14 cellular contexts compared by ENCODE assay signal in the genomic region with DNA sequence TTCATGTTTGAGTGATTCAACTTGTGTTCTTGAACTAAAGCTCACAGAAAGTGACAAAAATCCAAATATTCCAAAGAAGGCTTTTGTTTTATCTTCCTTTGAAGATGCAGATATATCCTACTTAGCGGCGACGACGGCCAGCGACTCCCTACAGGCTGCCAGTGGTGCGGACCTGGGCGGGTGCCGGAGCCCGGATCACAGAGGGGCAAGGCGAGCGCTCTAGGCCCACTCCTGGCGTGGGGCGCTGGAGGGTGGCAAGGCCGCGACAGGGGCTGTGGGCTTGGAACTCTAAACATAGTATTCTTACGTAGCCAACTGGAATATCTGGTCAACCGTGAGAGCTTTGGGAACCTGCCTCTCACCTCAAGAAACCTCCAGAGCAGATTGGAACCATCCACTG. TPM values are rescaled to one million over a fixed set of nuclear protein-coding genes. Genes with fewer than 3 reads are reported as not detected.
A peak's percentile ranks its signal among the peaks of the same experiment; 100 is the strongest.
DNase-seq lines count a peak whose midpoint lies in the region; ATAC-seq and TF ChIP-seq lines count a peak whose summit lies in the region.
"Had no signal": no experiment of that assay in that cellular context is flagged by ENCODE, and none has a peak within 500 bp of the region (broad histone marks: within the 10 kb centered on the region; RNA-seq: fewer than 3 reads in every experiment).

No MANE protein-coding gene starts in this region.

- CTCF ChIA-PET in activated CD8-positive, alpha-beta memory T cell treated with anti-CD3 and anti-CD28 coated beads, Interleukin-2, amount 10 ng/mL, durations not matched to agents 7 days and 5 days (lab: Charles Lee), result interaction anchor here (0.9 to 4.4 kb wide), 9 partner anchors 11 to 242 kb away, joined by 3 to 69 read pairs (median 6); partner anchors contain the start of gene GIMAP8
- CTCF ChIA-PET in PC-3 (lab: Charles Lee), result no interaction called here

- H3K9me3 Mint-ChIP-seq in activated CD8-positive, alpha-beta memory T cell treated with anti-CD3 and anti-CD28 coated beads, Interleukin-2, amount 10 ng/mL, durations not matched to agents 7 days and 5 days (ENCODE audit: low read depth), result peaks cover 3% of the 10 kb centered on the region
- H3K9me3 Mint-ChIP-seq in stimulated activated naive CD8-positive, alpha-beta T cell treated with anti-CD3 and anti-CD28 coated beads, Interleukin-15, amount 100 ng/mL, for 72 hours, result peaks cover 19 to 21% of the 10 kb centered on the region in 2 donors

- BruUV-seq in PC-3 (replicated peaks; lab: Mats Ljungman, UMichigan), result no TSS peak

- 84 to 95% methylated on average over 13 to 14 of the region's 17 CpGs for WGBS in esophagus squamous epithelium, 2 donors

- no peak overlapping the region for H3K9ac ChIP-seq in PC-3 (ENCODE audit: low read length)

- H3K4me3 ChIP-seq in WI38 (ENCODE audit: low read depth, low read length) (no peak overlapping the region), esophagus squamous epithelium (peak overlapping the region in 3 of 4 donors; percentile 33 to 64 (median 42)), PC-3 (ENCODE audit: low read length) (no peak overlapping the region)

- H3K27ac ChIP-seq in esophagus squamous epithelium (peak overlapping the region; percentile 53 to 80 (median 65)), PC-3 (ENCODE audit: low read length) (no peak overlapping the region)

- no peak overlapping the region for H2AFZ ChIP-seq in PC-3 (ENCODE audit: low read length)

- H3F3A ChIP-seq in PC-3 (ENCODE audit: low read length, unreplicated experiment), result no peaks in the 10 kb centered on the region

- intact Hi-C loops in esophagus squamous epithelium (cut with DNase I), result no loop called here
- intact Hi-C loops in PC-3 (cut with micrococcal nuclease), result no loop called here

- no peak overlapping the region for H3K4me2 ChIP-seq in PC-3 (ENCODE audit: low read length)

- peaks cover 47% of the 10 kb centered on the region for H3K36me3 Mint-ChIP-seq in activated CD8-positive, alpha-beta memory T cell treated with anti-CD3 and anti-CD28 coated beads, Interleukin-2, amount 10 ng/mL, durations not matched to agents 7 days and 5 days

- H3K9me2 ChIP-seq in PC-3 (replicated peaks; ENCODE audit: low read length), result no peaks in the 10 kb centered on the region

- TF ChIP-seq POLR2A in esophagus squamous epithelium (IDR thresholded peaks at IDR 0.05), result no peak

- H3K27me3 Mint-ChIP-seq in activated CD8-positive, alpha-beta memory T cell treated with anti-CD3 and anti-CD28 coated beads, Interleukin-2, amount 10 ng/mL, durations not matched to agents 7 days and 5 days, result no peaks in the 10 kb centered on the region
- H3K27me3 Mint-ChIP-seq in stimulated activated naive CD8-positive, alpha-beta T cell treated with anti-CD3 and anti-CD28 coated beads, Interleukin-15, amount 100 ng/mL, for 72 hours, result no peaks in the 10 kb centered on the region

- H4K20me1 ChIP-seq in PC-3 (ENCODE audit: low read length), result no peaks in the 10 kb centered on the region

- POLR2A ChIA-PET in PC-3 (lab: Charles Lee; ENCODE audit: unreplicated experiment), result no interaction called here

- TF ChIP-seq CTCF in WI38 (IDR thresholded peaks at IDR 0.05; ENCODE audit: low read depth, low read length) (0 out of 2 replicates have a peak, but pooled peaks have one; percentile 5), esophagus squamous epithelium (IDR thresholded peaks at IDR 0.05) (no peak), PC-3 (conservative IDR thresholded peaks at IDR 0.05; ENCODE audit: low read depth, low read length) (no peak)

- peak overlapping the region; percentile 99 for H3K27ac Mint-ChIP-seq in activated CD8-positive, alpha-beta memory T cell treated with anti-CD3 and anti-CD28 coated beads, Interleukin-2, amount 10 ng/mL, durations not matched to agents 7 days and 5 days
- H3K27ac Mint-ChIP-seq in stimulated activated naive CD8-positive, alpha-beta T cell treated with anti-CD3 and anti-CD28 coated beads, Interleukin-15, amount 100 ng/mL, for 72 hours, result peak overlapping the region; percentile 93 to 98

- H3K4me3 Mint-ChIP-seq in activated CD8-positive, alpha-beta memory T cell treated with anti-CD3 and anti-CD28 coated beads, Interleukin-2, amount 10 ng/mL, durations not matched to agents 7 days and 5 days, result peak overlapping the region; percentile 100
- H3K4me3 Mint-ChIP-seq in stimulated activated naive CD8-positive, alpha-beta T cell treated with anti-CD3 and anti-CD28 coated beads, Interleukin-15, amount 100 ng/mL, for 72 hours, result peak overlapping the region; percentile 96 to 100

- no peaks in the 10 kb centered on the region for H3K9me3 ChIP-seq in esophagus squamous epithelium
- H3K9me3 ChIP-seq in PC-3 (ENCODE audit: low read length), result no peaks in the 10 kb centered on the region
- H3K9me3 ChIP-seq: Caco-2 had no signal

- no peaks in the 10 kb centered on the region for H3K36me3 ChIP-seq in esophagus squamous epithelium
- no peaks in the 10 kb centered on the region for H3K36me3 ChIP-seq in PC-3 (ENCODE audit: low read depth, low read length)

- H3K27me3 ChIP-seq in esophagus squamous epithelium (no peaks in the 10 kb centered on the region), PC-3 (ENCODE audit: low read length) (peaks cover 91% of the 10 kb centered on the region)

- ATAC-seq in activated CD8-positive, alpha-beta memory T cell treated with anti-CD3 and anti-CD28 coated beads, Interleukin-2, amount 10 ng/mL, durations not matched to agents 7 days and 5 days, result no peak
- ATAC-seq in stimulated activated naive CD8-positive, alpha-beta T cell treated with anti-CD3 and anti-CD28 coated beads, Interleukin-15, amount 100 ng/mL, for 72 hours, result no peak
- no peak for ATAC-seq in PC-3
- no peak for ATAC-seq in HG03108 (IDR thresholded peaks at IDR 0.05; ENCODE audit: unreplicated experiment)

- no peak for DNase-seq in activated CD8-positive, alpha-beta memory T cell treated with anti-CD3 and anti-CD28 coated beads, Interleukin-2, amount 10 ng/mL, durations not matched to agents 7 days and 5 days
- DNase-seq in activated CD8-positive, alpha-beta memory T cell treated with anti-CD3 and anti-CD28 coated beads, Interleukin-2, amount 50 U/mL, for 48 hours, result no peak
- DNase-seq in esophagus squamous epithelium (lab: John Stamatoyannopoulos, UW), result no peak
- no peak for DNase-seq in stimulated activated naive CD8-positive, alpha-beta T cell treated with anti-CD3 and anti-CD28 coated beads, Interleukin-15, amount 100 ng/mL, for 72 hours
- no peak for DNase-seq in PC-3
- no peak for DNase-seq in NCI-H82 (lab: John Stamatoyannopoulos, UW)
- DNase-seq: activated CD4-positive, alpha-beta T cell treated with anti-CD3 and anti-CD28 coated beads, Interleukin-2, amount 50 U/mL, for 1 hour; Caco-2; NCI-H2081; NCI-H524 treated with DMSO at 0.1 percent for 48 hours had no signal

- H3K4me1 Mint-ChIP-seq in activated CD8-positive, alpha-beta memory T cell treated with anti-CD3 and anti-CD28 coated beads, Interleukin-2, amount 10 ng/mL, durations not matched to agents 7 days and 5 days, result peaks cover 57% of the 10 kb centered on the region
- peaks cover 62% of the 10 kb centered on the region for H3K4me1 Mint-ChIP-seq in stimulated activated naive CD8-positive, alpha-beta T cell treated with anti-CD3 and anti-CD28 coated beads, Interleukin-15, amount 100 ng/mL, for 72 hours

- H3K4me1 ChIP-seq in esophagus squamous epithelium (peaks cover 0 to 5% (median 0%) of the 10 kb centered on the region in 3 donors), PC-3 (ENCODE audit: insufficient read depth, low read length) (no peaks in the 10 kb centered on the region)
- H3K4me1 ChIP-seq: Caco-2 had no signal

- no peaks in the 10 kb centered on the region for H3K79me2 ChIP-seq in PC-3 (ENCODE audit: low read length)

RNA-seq across cellular contexts. Expression of gene GIMAP7, which starts 0.9 kb away (rescaled TPM):
- total RNA-seq in activated CD8-positive, alpha-beta memory T cell treated with anti-CD3 and anti-CD28 coated beads, Interleukin-2, amount 10 ng/mL, durations not matched to agents 7 days and 5 days, result 10 to 100 TPM; 49.9 to 89.7 TPM
- total RNA-seq in esophagus squamous epithelium, result 10 to 100 TPM in 1 of 4 donors, 1 to 10 TPM in 2, under 1 TPM in 1; 0.64 to 18.1 (median 3.3) TPM
- total RNA-seq in PC-3 (2014; rRNA removed), result not detected in 2 replicates
- total RNA-seq: A673, Caco-2, MCF 10A had no signal

RNA-seq across cellular contexts. Expression of gene GIMAP4, which starts 53.4 kb away (rescaled TPM):
- total RNA-seq in activated CD8-positive, alpha-beta memory T cell treated with anti-CD3 and anti-CD28 coated beads, Interleukin-2, amount 10 ng/mL, durations not matched to agents 7 days and 5 days, result 100 to 1,000 TPM in 1 of 2 experiments, 10 to 100 TPM in 1; 60.5 to 145 TPM
- total RNA-seq in esophagus squamous epithelium (10 to 100 TPM in 2 of 4 donors, 1 to 10 TPM in 2; 2.1 to 23.7 (median 12.1) TPM), PC-3 (2014; rRNA removed) (not detected in 2 replicates)
- total RNA-seq: A673, Caco-2, MCF 10A had no signal

Comparison
In these comparisons a context has a peak if more than half of its experiments do, and no peak if none do; other contexts are left out.
1. H3K4me3 ChIP-seq: peak in esophagus squamous epithelium (3 of 4); none in WI38 (single experiment) and PC-3 (single experiment).